In genomic region chr3:23944861-23945652, GRCh38 we compare ENCODE assay signal across 8 cellular contexts. TPM values are rescaled to one million over a fixed set of nuclear protein-coding genes. Genes with fewer than 3 reads are reported as not detected.
DNase-seq lines count a peak whose midpoint lies in the region; ATAC-seq lines count a peak whose summit lies in the region.

Gene NR1D2, plus strand, starts transcription at chr3:23945286. Its CDS starts 293 bp downstream, at chr3:23945579.

- ATAC-seq in GM18517 (IDR thresholded peaks at IDR 0.05; ENCODE audit: unreplicated experiment) (peak; percentile 23), HG03025 (IDR thresholded peaks at IDR 0.05; ENCODE audit: low FRiP score, unreplicated experiment) (peak; percentile 66), left colon (peak; percentile 65)

- peak within 1 kb of the TSS; percentile 79 for H3K27ac ChIP-seq in cingulate gyrus (ENCODE audit: low read depth, low read length)

- in situ Hi-C loops in ACHN (cut with HindIII; ENCODE audit: low pct_ligation_motif_present, low pct_unique_long_range_greater_than_20kb, low sequenced_read_pairs), result no loop called here

- intact Hi-C loops in left colon (cut with DNase I, micrococcal nuclease), result no loop called here

- DNase-seq in ACHN, result peak; percentile 73
- peak; percentile 65 for DNase-seq in NCI-H2196 (lab: John Stamatoyannopoulos, UW; ENCODE audit: unreplicated experiment)
- DNase-seq in activated CD4-positive, alpha-beta T cell treated with anti-CD3 and anti-CD28 coated beads for 4 hours, result peak; percentile 73 to 81
- DNase-seq in left colon, result peak; percentile 84 to 88
- peak; percentile 64 to 66 for DNase-seq in stimulated activated CD4-positive, alpha-beta T cell treated with anti-CD3 and anti-CD28 coated beads, Interleukin-1b, Interleukin-23, amount 100 ng/mL, for 4 hours (ENCODE audit: low read depth in 2 of 2)

RNA-seq across cellular contexts. Expression of gene NR1D2, which starts in this region (rescaled TPM):
- 10 to 100 TPM; 23.1 to 29.4 TPM for total RNA-seq in left colon

Comparison
In these comparisons a context has a peak if more than half of its experiments do, and no peak if none do; other contexts are left out.
1. Peak in every context shown above with its lines: DNase-seq, ATAC-seq and H3K27ac ChIP-seq.